In genomic region chr12:4044736-4045432, GRCh38 we compare ENCODE assay signal across 19 cellular contexts.
"Had no signal": no experiment of that assay in that cellular context is flagged by ENCODE, and none has a peak within 500 bp of the region (broad histone marks: within the 10 kb centered on the region; RNA-seq: fewer than 3 reads in every experiment).

No MANE protein-coding gene starts in this region.

- H3K4me3 Mint-ChIP-seq: activated CD4-positive, alpha-beta memory T cell treated with anti-CD3 and anti-CD28 coated beads, Interleukin-2, amount 10 ng/mL, durations not matched to agents 7 days and 5 days; activated naive CD8-positive, alpha-beta T cell; immature natural killer cell; mesothelial cell of epicardium; stimulated activated effector memory CD8-positive, alpha-beta T cell treated with anti-CD3 and anti-CD28 coated beads, Interleukin-12 subunit alpha, Interleukin-12 subunit beta, amount 100 ng/mL, for 72 hours; T-cell; WTC11 had no signal

- H3K4me1 Mint-ChIP-seq: immature natural killer cell; stimulated activated effector memory CD8-positive, alpha-beta T cell treated with anti-CD3 and anti-CD28 coated beads, Interleukin-12 subunit alpha, Interleukin-12 subunit beta, amount 100 ng/mL, for 72 hours; T-cell had no signal

- H3K36me3 Mint-ChIP-seq: immature natural killer cell; mesothelial cell of epicardium; stimulated activated effector memory CD8-positive, alpha-beta T cell treated with anti-CD3 and anti-CD28 coated beads, Interleukin-12 subunit alpha, Interleukin-12 subunit beta, amount 100 ng/mL, for 72 hours; WTC11 had no signal

- H3K27ac Mint-ChIP-seq: activated CD4-positive, alpha-beta memory T cell treated with anti-CD3 and anti-CD28 coated beads, Interleukin-2, amount 10 ng/mL, durations not matched to agents 7 days and 5 days; activated naive CD8-positive, alpha-beta T cell; immature natural killer cell; mesothelial cell of epicardium; stimulated activated effector memory CD8-positive, alpha-beta T cell treated with anti-CD3 and anti-CD28 coated beads, Interleukin-12 subunit alpha, Interleukin-12 subunit beta, amount 100 ng/mL, for 72 hours; T-cell; WTC11 had no signal

- H3K27me3 Mint-ChIP-seq: activated naive CD8-positive, alpha-beta T cell; T-cell had no signal

- DNase-seq: activated CD4-positive, alpha-beta memory T cell treated with anti-CD3 and anti-CD28 coated beads, Interleukin-2, amount 10 ng/mL, durations not matched to agents 7 days and 5 days; activated CD4-positive, alpha-beta T cell treated with anti-CD3 and anti-CD28 coated beads for 4 hours; activated effector memory CD4-positive, alpha-beta T cell treated with Interleukin-2 at 50 U/mL for 16 hours; activated T-cell treated with anti-CD3 and anti-CD28 coated beads, Interleukin-2, amount 50 U/mL, for 48 hours; dorsolateral prefrontal cortex; erythroblast; immature natural killer cell; ovary; psoas muscle; stimulated activated CD4-positive, alpha-beta T cell treated with anti-CD3 and anti-CD28 coated beads, Interleukin-4, amount 100 ng/mL, for 24 hours; stomach; T-cell; trophoblast cell had no signal

- ATAC-seq: psoas muscle; sciatic nerve; SK-N-SH treated with all-trans-retinoic acid at 6 μM for 48 hours; stimulated activated effector memory CD8-positive, alpha-beta T cell treated with anti-CD3 and anti-CD28 coated beads, Interleukin-12 subunit alpha, Interleukin-12 subunit beta, amount 100 ng/mL, for 72 hours; T-cell; WTC11 had no signal

- H3K9me3 Mint-ChIP-seq: activated CD4-positive, alpha-beta memory T cell treated with anti-CD3 and anti-CD28 coated beads, Interleukin-2, amount 10 ng/mL, durations not matched to agents 7 days and 5 days; immature natural killer cell; mesothelial cell of epicardium; stimulated activated effector memory CD8-positive, alpha-beta T cell treated with anti-CD3 and anti-CD28 coated beads, Interleukin-12 subunit alpha, Interleukin-12 subunit beta, amount 100 ng/mL, for 72 hours; T-cell had no signal
